24 cellular contexts compared by ENCODE assay signal in genomic region chr20:49872056-49872455, GRCh38.
"Had no signal": no experiment of that assay in that cellular context is flagged by ENCODE, and none has a peak within 500 bp of the region (broad histone marks: within the 10 kb centered on the region; RNA-seq: fewer than 3 reads in every experiment).

No MANE protein-coding gene starts in this region.

- ATAC-seq: activated CD4-positive, alpha-beta T cell treated with anti-CD3 and anti-CD28 coated beads for 36 hours; activated T-cell treated with anti-CD3 and anti-CD28 coated beads, Interleukin-2, amount 50 U/mL, for 4 hours; effector memory CD8-positive, alpha-beta T cell; gastroesophageal sphincter; left cardiac atrium; right cardiac atrium; stimulated activated memory B cell treated with anti-CD40 and anti-IgM and Interleukin-4, amounts not matched to agents 10 μg/mL and 1 μg/mL and 100 μg/mL, for 72 hours; WTC11 had no signal

- H3K36me3 Mint-ChIP-seq: WTC11 had no signal

- H3K79me2 ChIP-seq: parathyroid adenoma had no signal

- H3K9me3 Mint-ChIP-seq: activated naive CD8-positive, alpha-beta T cell treated with anti-CD3 and anti-CD28 coated beads for 36 hours; activated T-cell treated with anti-CD3 and anti-CD28 coated beads, Interleukin-2, amount 50 U/mL, for 4 hours; activated T-helper 2 cell treated with anti-CD3 and anti-CD28 coated beads, Interferon-gamma antibody, Interleukin-2, Interleukin-4, amounts not matched to agents 10 μg/mL and 5 μg/mL and 100 μg/mL, durations not matched to agents 14 hours and 24 hours and 36 hours; central memory CD8-positive, alpha-beta T cell; effector memory CD8-positive, alpha-beta T cell; naive B cell; stimulated activated memory B cell treated with anti-CD40 and anti-IgM and Interleukin-4, amounts not matched to agents 10 μg/mL and 1 μg/mL and 100 μg/mL, for 72 hours; WTC11 had no signal

- H3K4me3 Mint-ChIP-seq: activated CD4-positive, alpha-beta T cell treated with anti-CD3 and anti-CD28 coated beads for 36 hours; activated naive CD8-positive, alpha-beta T cell treated with anti-CD3 and anti-CD28 coated beads for 36 hours; activated T-cell treated with anti-CD3 and anti-CD28 coated beads, Interleukin-2, amount 50 U/mL, for 4 hours; central memory CD8-positive, alpha-beta T cell; effector memory CD8-positive, alpha-beta T cell; naive B cell; stimulated activated memory B cell treated with anti-CD40 and anti-IgM and Interleukin-4, amounts not matched to agents 10 μg/mL and 1 μg/mL and 100 μg/mL, for 72 hours; WTC11 had no signal

- H3K27ac ChIP-seq: dorsolateral prefrontal cortex, gastroesophageal sphincter, parathyroid adenoma, skin epidermis, transverse colon, uterus had no signal

- H2AFZ ChIP-seq: parathyroid adenoma had no signal

- H3K27ac Mint-ChIP-seq: activated CD4-positive, alpha-beta T cell treated with anti-CD3 and anti-CD28 coated beads for 36 hours; activated naive CD8-positive, alpha-beta T cell treated with anti-CD3 and anti-CD28 coated beads for 36 hours; activated T-helper 2 cell treated with anti-CD3 and anti-CD28 coated beads, Interferon-gamma antibody, Interleukin-2, Interleukin-4, amounts not matched to agents 10 μg/mL and 5 μg/mL and 100 μg/mL, durations not matched to agents 14 hours and 24 hours and 36 hours; naive B cell; stimulated activated memory B cell treated with anti-CD40 and anti-IgM and Interleukin-4, amounts not matched to agents 10 μg/mL and 1 μg/mL and 100 μg/mL, for 72 hours had no signal

- H3K4me1 ChIP-seq: uterus had no signal

- H3K4me3 ChIP-seq: dorsolateral prefrontal cortex, gastroesophageal sphincter, skin epidermis, transverse colon, uterus had no signal

- H3K36me3 ChIP-seq: uterus had no signal

- DNase-seq: activated CD4-positive, alpha-beta T cell treated with anti-CD3 and anti-CD28 coated beads for 36 hours; activated CD4-positive, alpha-beta T cell treated with anti-CD3 and anti-CD28 coated beads, Interleukin-2, amount 50 U/mL, for 48 hours; activated CD8-positive, alpha-beta memory T cell treated with anti-CD3 and anti-CD28 coated beads, Interleukin-2, amount 50 U/mL, for 48 hours; activated naive CD4-positive, alpha-beta T cell treated with Interleukin-2 at 50 U/mL for 16 hours; activated naive CD8-positive, alpha-beta T cell treated with anti-CD3 and anti-CD28 coated beads for 36 hours; activated T-cell treated with anti-CD3 and anti-CD28 coated beads, Interleukin-2, amount 50 U/mL, for 4 hours; dorsolateral prefrontal cortex; effector memory CD8-positive, alpha-beta T cell; hypothalamus; left cardiac atrium; naive B cell; nucleus accumbens; right cardiac atrium; stimulated activated CD4-positive, alpha-beta T cell treated with anti-CD3 and anti-CD28 coated beads, Interleukin-2, amount 100 ng/mL, for 24 hours; T-helper 9 cell; transverse colon; uterus had no signal

- H3K9me3 ChIP-seq: gastroesophageal sphincter, transverse colon, uterus had no signal

- H3K27me3 Mint-ChIP-seq: activated CD4-positive, alpha-beta T cell treated with anti-CD3 and anti-CD28 coated beads for 36 hours; activated naive CD8-positive, alpha-beta T cell treated with anti-CD3 and anti-CD28 coated beads for 36 hours; central memory CD8-positive, alpha-beta T cell; effector memory CD8-positive, alpha-beta T cell; naive B cell; stimulated activated memory B cell treated with anti-CD40 and anti-IgM and Interleukin-4, amounts not matched to agents 10 μg/mL and 1 μg/mL and 100 μg/mL, for 72 hours had no signal

- H3K27me3 ChIP-seq: dorsolateral prefrontal cortex, gastroesophageal sphincter, transverse colon, uterus had no signal
